Comparison of ENCODE assay signal across 1 cellular context in the genomic region with DNA sequence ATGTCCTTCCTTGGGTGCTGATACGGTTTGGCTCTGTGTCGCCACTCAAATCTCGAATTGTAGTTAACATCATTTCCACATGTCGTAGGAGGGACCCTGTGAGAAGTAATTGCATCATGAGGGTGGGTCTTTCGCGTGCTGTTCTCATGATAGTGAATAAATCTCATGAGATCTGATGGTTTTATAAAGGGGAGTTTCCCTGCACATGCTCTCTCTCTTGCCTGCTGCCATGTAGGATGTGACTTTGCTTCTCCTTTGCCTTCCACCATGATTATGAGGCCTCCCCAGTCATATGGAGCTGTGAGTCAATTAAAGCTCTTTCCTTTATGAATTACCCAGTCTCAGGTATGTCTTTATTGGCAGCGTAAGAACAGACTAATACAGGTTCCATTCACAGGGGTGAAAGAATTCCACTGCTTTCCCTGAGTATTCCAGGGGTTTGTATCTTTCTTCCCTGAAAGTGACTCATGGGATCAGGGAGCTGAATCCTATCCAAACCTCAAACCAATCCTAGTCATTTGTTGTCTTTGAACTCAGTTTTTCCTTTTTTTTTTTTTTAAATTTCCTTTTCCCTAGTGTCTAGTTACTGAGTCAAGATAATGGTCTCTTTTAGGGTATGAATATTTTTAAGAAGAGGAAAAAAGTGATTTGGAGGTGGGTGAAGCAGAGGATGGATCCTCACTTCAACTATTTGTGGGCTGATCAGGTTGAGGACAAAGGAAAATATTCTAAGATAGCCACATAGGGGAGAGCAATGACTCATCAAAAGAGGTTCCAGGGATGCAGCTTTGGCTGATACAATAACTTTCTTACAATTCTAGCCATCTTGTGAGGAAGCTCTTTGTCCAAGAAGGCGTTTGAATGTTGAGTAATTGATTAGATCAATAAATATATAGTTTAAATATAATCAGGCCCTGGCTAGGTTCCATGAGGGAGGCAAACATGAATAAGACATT.
TF ChIP-seq lines count a peak whose summit lies in the region.

No MANE protein-coding gene starts in this region.

TF ChIP-seq in H1, 55 proteins besides CTCF, POLR2A, EP300 and RAD21 (continued from another document):
- no peak for TF ChIP-seq CTBP2 (IDR thresholded peaks at IDR 0.05; ENCODE audit: borderline replicate concordance, insufficient read depth, insufficient read length, low read length)
- TF ChIP-seq SIX5 (IDR thresholded peaks at IDR 0.05; ENCODE audit: low read depth, low read length) = no peak
- no peak for TF ChIP-seq EZH2 (IDR thresholded peaks at IDR 0.05; ENCODE audit: low read depth, low read length, severe bottlenecking)
- TF ChIP-seq, protein P1, sequence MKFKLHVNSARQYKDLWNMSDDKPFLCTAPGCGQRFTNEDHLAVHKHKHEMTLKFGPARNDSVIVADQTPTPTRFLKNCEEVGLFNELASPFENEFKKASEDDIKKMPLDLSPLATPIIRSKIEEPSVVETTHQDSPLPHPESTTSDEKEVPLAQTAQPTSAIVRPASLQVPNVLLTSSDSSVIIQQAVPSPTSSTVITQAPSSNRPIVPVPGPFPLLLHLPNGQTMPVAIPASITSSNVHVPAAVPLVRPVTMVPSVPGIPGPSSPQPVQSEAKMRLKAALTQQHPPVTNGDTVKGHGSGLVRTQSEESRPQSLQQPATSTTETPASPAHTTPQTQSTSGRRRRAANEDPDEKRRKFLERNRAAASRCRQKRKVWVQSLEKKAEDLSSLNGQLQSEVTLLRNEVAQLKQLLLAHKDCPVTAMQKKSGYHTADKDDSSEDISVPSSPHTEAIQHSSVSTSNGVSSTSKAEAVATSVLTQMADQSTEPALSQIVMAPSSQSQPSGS (IDR thresholded peaks at IDR 0.05; ENCODE audit: low read length) = no peak
- TF ChIP-seq PHF8 (conservative IDR thresholded peaks at IDR 0.05; ENCODE audit: low read depth, low read length) = no peak
- no peak for TF ChIP-seq SP1 (IDR thresholded peaks at IDR 0.05; ENCODE audit: low read depth, low read length)
- TF ChIP-seq KDM5A (IDR thresholded peaks at IDR 0.05; ENCODE audit: low read length) = no peak
- TF ChIP-seq RFX5 (IDR thresholded peaks at IDR 0.05; ENCODE audit: borderline replicate concordance, low read depth, low read length) = no peak
- no peak for TF ChIP-seq CEBPB (IDR thresholded peaks at IDR 0.05; ENCODE audit: low read depth, low read length)
- no peak for TF ChIP-seq YY1 (IDR thresholded peaks at IDR 0.05; ENCODE audit: low read depth, low read length)
- TF ChIP-seq SRF (IDR thresholded peaks at IDR 0.05; ENCODE audit: low read depth, low read length) = no peak
